1 cellular context compared by ENCODE assay signal in the genomic region with DNA sequence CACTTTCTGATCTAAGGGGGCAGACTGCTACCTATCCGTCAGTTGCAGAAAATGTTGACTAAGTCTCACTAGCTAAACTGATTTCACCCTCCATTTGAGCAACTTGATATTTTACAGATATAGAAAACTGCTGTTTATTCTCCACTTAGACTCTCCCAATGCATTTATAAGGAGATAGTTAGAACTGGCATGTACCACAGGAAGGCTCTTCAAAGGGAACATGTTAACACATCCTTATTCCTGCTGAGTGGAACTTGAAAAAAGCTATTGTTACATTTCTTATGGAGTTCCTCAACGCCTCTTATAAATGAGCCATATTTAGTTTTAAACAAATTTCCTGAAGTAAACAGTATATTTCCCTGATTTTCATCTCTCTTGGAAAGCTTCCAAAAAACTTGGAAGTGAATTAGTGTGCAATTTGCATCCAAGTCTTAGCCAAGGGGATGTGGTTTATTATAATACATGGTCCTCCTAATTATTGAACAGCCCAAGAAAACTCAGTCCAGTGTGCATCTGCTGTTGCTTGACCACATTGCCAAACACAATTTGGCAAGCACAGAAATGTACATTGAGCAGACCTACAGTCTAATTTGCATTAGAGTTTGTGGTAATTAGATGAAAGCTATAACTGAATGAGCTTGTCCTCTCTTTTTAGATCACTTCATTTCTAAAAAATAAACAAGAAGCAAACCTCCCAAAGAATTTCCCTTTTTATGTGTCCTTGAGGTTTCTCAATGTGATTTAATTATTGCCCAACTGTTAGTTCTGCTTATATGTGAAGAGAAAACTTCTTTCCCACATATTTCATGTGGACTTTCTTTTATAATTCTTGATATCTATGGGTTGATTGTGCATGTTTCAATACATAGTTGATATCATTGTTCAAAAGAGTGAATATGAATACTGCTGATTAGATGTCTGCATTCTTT.
TF ChIP-seq lines count a peak whose summit lies in the region.

No MANE protein-coding gene starts in this region.

TF ChIP-seq in IMR-90, 13 proteins besides CTCF, POLR2A, EP300 and RAD21:
- TF ChIP-seq USF2 (IDR thresholded peaks at IDR 0.05; ENCODE audit: low read depth, low read length), result no peak
- TF ChIP-seq CEBPB (IDR thresholded peaks at IDR 0.05; ENCODE audit: low read depth, low read length), result peak; percentile 63; the same call in 1 of the 2 replicates
TF ChIP-seq in IMR-90: peak in this region for 1.
